8 cellular contexts compared by ENCODE assay signal in genomic region chr19:5719274-5719960, GRCh38. TPM values are rescaled to one million over a fixed set of nuclear protein-coding genes. Genes with fewer than 3 reads are reported as not detected.
DNase-seq lines count a peak whose midpoint lies in the region; ATAC-seq and TF ChIP-seq lines count a peak whose summit lies in the region.

No MANE protein-coding gene starts in this region.

- H3K36me3 Mint-ChIP-seq in activated T-helper 1 cell treated with anti-CD3 and anti-CD28 coated beads, Interleukin-12 subunit alpha, Interleukin-12 subunit beta, Interleukin-2, Interleukin-4 antibody, amounts not matched to agents 30 ng/mL and 10 ng/mL and 1 ng/mL, durations not matched to agents 14 hours and 24 hours and 36 hours (ENCODE audit: low read depth): peaks cover 17% of the 10 kb centered on the region

- H3K9me3 ChIP-seq in heart right ventricle: no peaks in the 10 kb centered on the region

- peak overlapping the region; percentile 98 for H3K4me3 Mint-ChIP-seq in activated T-helper 1 cell treated with anti-CD3 and anti-CD28 coated beads, Interleukin-12 subunit alpha, Interleukin-12 subunit beta, Interleukin-2, Interleukin-4 antibody, amounts not matched to agents 30 ng/mL and 10 ng/mL and 1 ng/mL, durations not matched to agents 14 hours and 24 hours and 36 hours

- H3K27ac Mint-ChIP-seq in activated T-helper 1 cell treated with anti-CD3 and anti-CD28 coated beads, Interleukin-12 subunit alpha, Interleukin-12 subunit beta, Interleukin-2, Interleukin-4 antibody, amounts not matched to agents 30 ng/mL and 10 ng/mL and 1 ng/mL, durations not matched to agents 14 hours and 24 hours and 36 hours: peak overlapping the region; percentile 96

- H3K4me1 ChIP-seq in heart right ventricle: peaks cover 0 to 46% (median 29%) of the 10 kb centered on the region in 9 donors

- DNase-seq in NCI-H146 (lab: John Stamatoyannopoulos, UW) (peak; percentile 10), NCI-H146 treated with DMSO at 0.1 percent for 48 hours (lab: John Stamatoyannopoulos, UW; ENCODE audit: unreplicated experiment) (no peak), heart right ventricle (no peak), retinal pigment epithelial cell (ENCODE audit: low read depth) (no peak), GM13977 (ENCODE audit: low spot score) (no peak)
- DNase-seq in activated T-helper 1 cell treated with anti-CD3 and anti-CD28 coated beads, Interleukin-12 subunit alpha, Interleukin-12 subunit beta, Interleukin-2, Interleukin-4 antibody, amounts not matched to agents 30 ng/mL and 10 ng/mL and 1 ng/mL, durations not matched to agents 14 hours and 24 hours and 36 hours (ENCODE audit: low spot score): peak; percentile 8

- H3K27me3 ChIP-seq in heart right ventricle: no peaks in the 10 kb centered on the region

- ATAC-seq in HG03439 (IDR thresholded peaks at IDR 0.05; ENCODE audit: unreplicated experiment) (peak; percentile 5), heart right ventricle (peak in 1 of 8 donors; percentile 0), HG03432 (IDR thresholded peaks at IDR 0.05; ENCODE audit: unreplicated experiment) (no peak)

- TF ChIP-seq CTCF in heart right ventricle (IDR thresholded peaks at IDR 0.05): no peak
- no peak for TF ChIP-seq CTCF in retinal pigment epithelial cell (conservative IDR thresholded peaks at IDR 0.05; ENCODE audit: low read depth, low read length)
- no peak for TF ChIP-seq CTCF in GM13977 (IDR thresholded peaks at IDR 0.05; ENCODE audit: extremely low read depth, insufficient read depth, missing control alignments)

- H3K27ac ChIP-seq in heart right ventricle: peak overlapping the region; percentile 83 to 99 (median 93)

- peaks cover 3% of the 10 kb centered on the region for H3K27me3 Mint-ChIP-seq in activated T-helper 1 cell treated with anti-CD3 and anti-CD28 coated beads, Interleukin-12 subunit alpha, Interleukin-12 subunit beta, Interleukin-2, Interleukin-4 antibody, amounts not matched to agents 30 ng/mL and 10 ng/mL and 1 ng/mL, durations not matched to agents 14 hours and 24 hours and 36 hours (ENCODE audit: insufficient read depth)

- intact Hi-C loops in activated T-helper 1 cell treated with anti-CD3 and anti-CD28 coated beads, Interleukin-12 subunit alpha, Interleukin-12 subunit beta, Interleukin-2, Interleukin-4 antibody, amounts not matched to agents 30 ng/mL and 10 ng/mL and 1 ng/mL, durations not matched to agents 14 hours and 24 hours and 36 hours (cut with micrococcal nuclease): no loop called here
- intact Hi-C loops in heart right ventricle (cut with DNase I): no loop called here

- 0 to 1% methylated on average over 45 to 57 of the region's 58 CpGs for WGBS in heart right ventricle, 2 donors

- H3K9me3 Mint-ChIP-seq in activated T-helper 1 cell treated with anti-CD3 and anti-CD28 coated beads, Interleukin-12 subunit alpha, Interleukin-12 subunit beta, Interleukin-2, Interleukin-4 antibody, amounts not matched to agents 30 ng/mL and 10 ng/mL and 1 ng/mL, durations not matched to agents 14 hours and 24 hours and 36 hours: no peaks in the 10 kb centered on the region

- peaks cover 25% of the 10 kb centered on the region for H3K4me1 Mint-ChIP-seq in activated T-helper 1 cell treated with anti-CD3 and anti-CD28 coated beads, Interleukin-12 subunit alpha, Interleukin-12 subunit beta, Interleukin-2, Interleukin-4 antibody, amounts not matched to agents 30 ng/mL and 10 ng/mL and 1 ng/mL, durations not matched to agents 14 hours and 24 hours and 36 hours (ENCODE audit: low read depth)

- in situ Hi-C loops in GM13977 (cut with MboI; ENCODE audit: low pct_unique_long_range_greater_than_20kb, low sequenced_read_pairs, unreplicated experiment): no loop called here

- H3K4me3 ChIP-seq in heart right ventricle: peak overlapping the region; percentile 86 to 100 (median 96)
- peak overlapping the region; percentile 96 for H3K4me3 ChIP-seq in retinal pigment epithelial cell (ENCODE audit: low read length)

- peaks cover 0 to 8% (median 0%) of the 10 kb centered on the region in 9 donors for H3K36me3 ChIP-seq in heart right ventricle

RNA-seq across cellular contexts. Expression of gene LONP1, which starts 0.5 kb away (rescaled TPM):
- total RNA-seq in activated T-helper 1 cell treated with anti-CD3 and anti-CD28 coated beads, Interleukin-12 subunit alpha, Interleukin-12 subunit beta, Interleukin-2, Interleukin-4 antibody, amounts not matched to agents 30 ng/mL and 10 ng/mL and 1 ng/mL, durations not matched to agents 14 hours and 24 hours and 36 hours: 180 and 186 TPM in 2 replicates
- 100 to 1,000 TPM in 1 of 10 donors, 10 to 100 TPM in 9; 71.4 to 101 (median 88.5) TPM for total RNA-seq in heart right ventricle
- polyA plus RNA-seq in heart right ventricle: 100 to 1,000 TPM in 1 of 2 donors, 10 to 100 TPM in 1; 95.0 to 121 TPM

RNA-seq across cellular contexts. Expression of gene CATSPERD, which starts 1.0 kb away (rescaled TPM):
- total RNA-seq in activated T-helper 1 cell treated with anti-CD3 and anti-CD28 coated beads, Interleukin-12 subunit alpha, Interleukin-12 subunit beta, Interleukin-2, Interleukin-4 antibody, amounts not matched to agents 30 ng/mL and 10 ng/mL and 1 ng/mL, durations not matched to agents 14 hours and 24 hours and 36 hours: not detected in 2 replicates
- total RNA-seq in heart right ventricle: not detected
- not detected for polyA plus RNA-seq in heart right ventricle

RNA-seq across cellular contexts. Expression of gene RPL36, which starts 29.3 kb away (rescaled TPM):
- 1,000 and 1,001 TPM in 2 replicates for total RNA-seq in activated T-helper 1 cell treated with anti-CD3 and anti-CD28 coated beads, Interleukin-12 subunit alpha, Interleukin-12 subunit beta, Interleukin-2, Interleukin-4 antibody, amounts not matched to agents 30 ng/mL and 10 ng/mL and 1 ng/mL, durations not matched to agents 14 hours and 24 hours and 36 hours
- total RNA-seq in heart right ventricle: 100 to 1,000 TPM; 270 to 463 (median 322) TPM
- polyA plus RNA-seq in heart right ventricle: 1,000 to 10,000 TPM in 1 of 2 donors, 100 to 1,000 TPM in 1; 980 to 1,152 TPM

RNA-seq across cellular contexts. Expression of gene HSD11B1L, which starts 38.6 kb away (rescaled TPM):
- 1.9 TPM in 2 replicates for total RNA-seq in activated T-helper 1 cell treated with anti-CD3 and anti-CD28 coated beads, Interleukin-12 subunit alpha, Interleukin-12 subunit beta, Interleukin-2, Interleukin-4 antibody, amounts not matched to agents 30 ng/mL and 10 ng/mL and 1 ng/mL, durations not matched to agents 14 hours and 24 hours and 36 hours
- total RNA-seq in heart right ventricle: 1 to 10 TPM; 3.3 to 7.6 (median 4.2) TPM
- polyA plus RNA-seq in heart right ventricle: 10 to 100 TPM in 1 of 2 donors, 1 to 10 TPM in 1; 6.3 to 13.2 TPM

RNA-seq across cellular contexts. Expression of gene MICOS13, which starts 39.1 kb away (rescaled TPM):
- total RNA-seq in activated T-helper 1 cell treated with anti-CD3 and anti-CD28 coated beads, Interleukin-12 subunit alpha, Interleukin-12 subunit beta, Interleukin-2, Interleukin-4 antibody, amounts not matched to agents 30 ng/mL and 10 ng/mL and 1 ng/mL, durations not matched to agents 14 hours and 24 hours and 36 hours: 57.4 and 60.6 TPM in 2 replicates
- total RNA-seq in heart right ventricle: 100 to 1,000 TPM; 122 to 173 (median 133) TPM
- polyA plus RNA-seq in heart right ventricle: 100 to 1,000 TPM; 263 to 658 TPM

Comparison
In these comparisons a context has a peak if more than half of its experiments do, and no peak if none do; other contexts are left out.
1. DNase-seq: peak in NCI-H146 (single experiment) and activated T-helper 1 cell treated with anti-CD3 and anti-CD28 coated beads, Interleukin-12 subunit alpha, Interleukin-12 subunit beta, Interleukin-2, Interleukin-4 antibody, amounts not matched to agents 30 ng/mL and 10 ng/mL and 1 ng/mL, durations not matched to agents 14 hours and 24 hours and 36 hours (single experiment); none in NCI-H146 treated with DMSO at 0.1 percent for 48 hours (single experiment), heart right ventricle (0 of 2), retinal pigment epithelial cell (single experiment) and GM13977 (single experiment).